ENCODE assay signal across 1 cellular context in the genomic region with DNA sequence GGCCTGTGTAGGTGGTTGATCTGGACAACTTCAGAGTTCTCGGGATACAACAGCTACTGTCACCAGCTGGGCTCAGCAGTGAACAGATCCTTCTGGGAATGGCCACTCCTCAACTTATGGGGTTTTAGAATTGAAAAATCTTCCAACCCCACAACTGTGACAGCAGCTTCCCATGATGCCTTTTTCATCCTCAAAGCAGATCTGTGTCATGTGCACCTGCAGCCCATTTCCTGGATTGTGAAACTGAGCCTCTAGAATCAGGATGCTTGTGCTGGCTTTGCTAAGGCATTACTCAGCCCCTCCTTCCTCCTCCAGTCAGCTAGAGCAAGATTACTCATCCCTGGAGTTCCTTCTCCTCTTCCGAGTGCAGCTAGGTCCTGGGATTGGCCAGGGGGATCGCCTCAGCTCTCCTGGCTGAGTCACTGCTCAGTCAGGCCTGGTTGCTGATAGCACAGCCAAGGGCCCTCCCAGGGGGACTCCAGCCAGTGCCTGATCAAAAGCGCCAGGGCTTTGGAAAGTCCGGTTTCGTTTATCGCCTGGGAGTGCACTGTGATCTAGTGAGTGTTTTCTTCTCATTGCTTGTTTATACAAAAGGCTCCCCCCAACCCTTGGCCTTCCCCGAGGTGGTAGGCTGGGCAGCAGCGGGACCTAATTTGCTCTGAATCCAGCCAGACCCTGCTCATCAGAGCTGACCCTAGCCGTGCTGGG.
TF ChIP-seq lines count a peak whose summit lies in the region.

No MANE protein-coding gene starts in this region.

TF ChIP-seq in HepG2, 621 proteins besides CTCF, POLR2A, EP300 and RAD21 (continued from another document and continues in another):
- TF ChIP-seq TGIF2 (CRISPR knock-in tag; IDR thresholded peaks at IDR 0.05) (peak; percentile 89; the same call in 1 of the 2 replicates), ZNF430 (CRISPR knock-in tag; IDR thresholded peaks at IDR 0.05) (no peak), MAFG (CRISPR knock-in tag; IDR thresholded peaks at IDR 0.05) (peak; percentile 35; the same call in 1 of the 2 replicates), ZNF724P (CRISPR knock-in tag; IDR thresholded peaks at IDR 0.05; ENCODE audit: borderline replicate concordance) (no peak), ZBTB7A (CRISPR knock-in tag; IDR thresholded peaks at IDR 0.05) (0 out of 2 replicates have a peak, but pooled peaks have one; percentile 24), HES4 (CRISPR knock-in tag; IDR thresholded peaks at IDR 0.05; ENCODE audit: borderline replicate concordance) (no peak), ZNF382 (CRISPR knock-in tag; IDR thresholded peaks at IDR 0.05; ENCODE audit: borderline replicate concordance) (no peak), MTF2 (CRISPR knock-in tag; IDR thresholded peaks at IDR 0.05; ENCODE audit: borderline replicate concordance) (0 out of 2 replicates have a peak, but pooled peaks have one; percentile 18), HDAC6 (IDR thresholded peaks at IDR 0.05; ENCODE audit: low read depth, low read length) (no peak; the same call in 1 of the 2 replicates), TBX2 (CRISPR knock-in tag; IDR thresholded peaks at IDR 0.05; ENCODE audit: borderline replicate concordance) (peak; percentile 55), ZNF619 (CRISPR knock-in tag; IDR thresholded peaks at IDR 0.05) (0 out of 2 replicates have a peak, but pooled peaks have one; percentile 26), TCF7L2 (IDR thresholded peaks at IDR 0.05; ENCODE audit: low read depth, low read length) (no peak), MED1 (CRISPR knock-in tag; IDR thresholded peaks at IDR 0.05) (peak; percentile 74), CHCHD3 (CRISPR knock-in tag; IDR thresholded peaks at IDR 0.05) (no peak; the same call in 1 of the 2 replicates), KDM1A (CRISPR knock-in tag; IDR thresholded peaks at IDR 0.05) (peak; percentile 100), NFE2L1 (CRISPR knock-in tag; IDR thresholded peaks at IDR 0.05; ENCODE audit: borderline replicate concordance) (peak; percentile 45; the same call in 1 of the 2 replicates), REPIN1 (CRISPR knock-in tag; IDR thresholded peaks at IDR 0.05; ENCODE audit: borderline replicate concordance, low read depth) (peak; percentile 63; the same call in 1 of the 2 replicates), ZNF891 (CRISPR knock-in tag; IDR thresholded peaks at IDR 0.05) (no peak), RELA (CRISPR knock-in tag; IDR thresholded peaks at IDR 0.05) (no peak; the same call in 1 of the 2 replicates), CENPX (CRISPR knock-in tag; IDR thresholded peaks at IDR 0.05) (no peak), ZNF737 (CRISPR knock-in tag; IDR thresholded peaks at IDR 0.05; ENCODE audit: borderline replicate concordance) (no peak), SAP130 (CRISPR knock-in tag; IDR thresholded peaks at IDR 0.05; ENCODE audit: low read depth) (peak; percentile 99), EHMT2 (IDR thresholded peaks at IDR 0.05; ENCODE audit: borderline replicate concordance, low read depth, low read length) (no peak), SETDB1 (CRISPR knock-in tag; IDR thresholded peaks at IDR 0.05; ENCODE audit: borderline replicate concordance) (no peak), MIER3 (CRISPR knock-in tag; IDR thresholded peaks at IDR 0.05; ENCODE audit: borderline replicate concordance) (peak; percentile 89; the same call in 1 of the 2 replicates), ZNF510 (CRISPR knock-in tag; IDR thresholded peaks at IDR 0.05; ENCODE audit: low read depth) (no peak), ATF7-NPFF (CRISPR knock-in tag; IDR thresholded peaks at IDR 0.05; ENCODE audit: low read depth) (peak; percentile 24), FOSL2 (CRISPR knock-in tag; IDR thresholded peaks at IDR 0.05) (peak; percentile 98), ARNTL (CRISPR knock-in tag; IDR thresholded peaks at IDR 0.05) (no peak; the same call in 1 of the 2 replicates)
- TF ChIP-seq, protein P1, sequence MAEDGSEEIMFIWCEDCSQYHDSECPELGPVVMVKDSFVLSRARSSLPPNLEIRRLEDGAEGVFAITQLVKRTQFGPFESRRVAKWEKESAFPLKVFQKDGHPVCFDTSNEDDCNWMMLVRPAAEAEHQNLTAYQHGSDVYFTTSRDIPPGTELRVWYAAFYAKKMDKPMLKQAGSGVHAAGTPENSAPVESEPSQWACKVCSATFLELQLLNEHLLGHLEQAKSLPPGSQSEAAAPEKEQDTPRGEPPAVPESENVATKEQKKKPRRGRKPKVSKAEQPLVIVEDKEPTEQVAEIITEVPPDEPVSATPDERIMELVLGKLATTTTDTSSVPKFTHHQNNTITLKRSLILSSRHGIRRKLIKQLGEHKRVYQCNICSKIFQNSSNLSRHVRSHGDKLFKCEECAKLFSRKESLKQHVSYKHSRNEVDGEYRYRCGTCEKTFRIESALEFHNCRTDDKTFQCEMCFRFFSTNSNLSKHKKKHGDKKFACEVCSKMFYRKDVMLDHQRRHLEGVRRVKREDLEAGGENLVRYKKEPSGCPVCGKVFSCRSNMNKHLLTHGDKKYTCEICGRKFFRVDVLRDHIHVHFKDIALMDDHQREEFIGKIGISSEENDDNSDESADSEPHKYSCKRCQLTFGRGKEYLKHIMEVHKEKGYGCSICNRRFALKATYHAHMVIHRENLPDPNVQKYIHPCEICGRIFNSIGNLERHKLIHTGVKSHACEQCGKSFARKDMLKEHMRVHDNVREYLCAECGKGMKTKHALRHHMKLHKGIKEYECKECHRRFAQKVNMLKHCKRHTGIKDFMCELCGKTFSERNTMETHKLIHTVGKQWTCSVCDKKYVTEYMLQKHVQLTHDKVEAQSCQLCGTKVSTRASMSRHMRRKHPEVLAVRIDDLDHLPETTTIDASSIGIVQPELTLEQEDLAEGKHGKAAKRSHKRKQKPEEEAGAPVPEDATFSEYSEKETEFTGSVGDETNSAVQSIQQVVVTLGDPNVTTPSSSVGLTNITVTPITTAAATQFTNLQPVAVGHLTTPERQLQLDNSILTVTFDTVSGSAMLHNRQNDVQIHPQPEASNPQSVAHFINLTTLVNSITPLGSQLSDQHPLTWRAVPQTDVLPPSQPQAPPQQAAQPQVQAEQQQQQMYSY (CRISPR knock-in tag; IDR thresholded peaks at IDR 0.05): peak; percentile 55; the same call in 1 of the 2 replicates
- TF ChIP-seq, protein P2, sequence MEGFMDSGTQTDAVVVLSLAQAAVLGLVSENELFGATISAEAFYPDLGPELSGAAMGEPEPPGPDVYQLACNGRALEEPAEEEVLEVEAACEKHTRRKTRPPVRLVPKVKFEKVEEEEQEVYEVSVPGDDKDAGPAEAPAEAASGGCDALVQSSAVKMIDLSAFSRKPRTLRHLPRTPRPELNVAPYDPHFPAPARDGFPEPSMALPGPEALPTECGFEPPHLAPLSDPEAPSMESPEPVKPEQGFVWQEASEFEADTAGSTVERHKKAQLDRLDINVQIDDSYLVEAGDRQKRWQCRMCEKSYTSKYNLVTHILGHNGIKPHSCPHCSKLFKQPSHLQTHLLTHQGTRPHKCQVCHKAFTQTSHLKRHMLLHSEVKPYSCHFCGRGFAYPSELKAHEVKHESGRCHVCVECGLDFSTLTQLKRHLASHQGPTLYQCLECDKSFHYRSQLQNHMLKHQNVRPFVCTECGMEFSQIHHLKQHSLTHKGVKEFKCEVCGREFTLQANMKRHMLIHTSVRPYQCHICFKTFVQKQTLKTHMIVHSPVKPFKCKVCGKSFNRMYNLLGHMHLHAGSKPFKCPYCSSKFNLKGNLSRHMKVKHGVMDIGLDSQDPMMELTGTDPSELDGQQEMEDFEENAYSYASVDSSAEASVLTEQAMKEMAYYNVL (CRISPR knock-in tag; IDR thresholded peaks at IDR 0.05; ENCODE audit: borderline replicate concordance): 0 out of 2 replicates have a peak, but pooled peaks have one; percentile 28
- TF ChIP-seq, protein P3, sequence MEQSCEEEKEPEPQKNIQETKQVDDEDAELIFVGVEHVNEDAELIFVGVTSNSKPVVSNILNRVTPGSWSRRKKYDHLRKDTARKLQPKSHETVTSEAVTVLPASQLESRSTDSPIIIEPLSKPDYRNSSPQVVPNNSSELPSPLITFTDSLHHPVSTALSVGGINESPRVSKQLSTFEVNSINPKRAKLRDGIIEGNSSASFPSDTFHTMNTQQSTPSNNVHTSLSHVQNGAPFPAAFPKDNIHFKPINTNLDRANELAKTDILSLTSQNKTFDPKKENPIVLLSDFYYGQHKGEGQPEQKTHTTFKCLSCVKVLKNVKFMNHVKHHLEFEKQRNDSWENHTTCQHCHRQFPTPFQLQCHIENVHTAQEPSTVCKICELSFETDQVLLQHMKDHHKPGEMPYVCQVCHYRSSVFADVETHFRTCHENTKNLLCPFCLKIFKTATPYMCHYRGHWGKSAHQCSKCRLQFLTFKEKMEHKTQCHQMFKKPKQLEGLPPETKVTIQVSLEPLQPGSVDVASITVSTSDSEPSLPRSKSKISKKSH (CRISPR knock-in tag; IDR thresholded peaks at IDR 0.05; ENCODE audit: borderline replicate concordance): no peak; the same call in 1 of the 2 replicates
- TF ChIP-seq, protein P4, sequence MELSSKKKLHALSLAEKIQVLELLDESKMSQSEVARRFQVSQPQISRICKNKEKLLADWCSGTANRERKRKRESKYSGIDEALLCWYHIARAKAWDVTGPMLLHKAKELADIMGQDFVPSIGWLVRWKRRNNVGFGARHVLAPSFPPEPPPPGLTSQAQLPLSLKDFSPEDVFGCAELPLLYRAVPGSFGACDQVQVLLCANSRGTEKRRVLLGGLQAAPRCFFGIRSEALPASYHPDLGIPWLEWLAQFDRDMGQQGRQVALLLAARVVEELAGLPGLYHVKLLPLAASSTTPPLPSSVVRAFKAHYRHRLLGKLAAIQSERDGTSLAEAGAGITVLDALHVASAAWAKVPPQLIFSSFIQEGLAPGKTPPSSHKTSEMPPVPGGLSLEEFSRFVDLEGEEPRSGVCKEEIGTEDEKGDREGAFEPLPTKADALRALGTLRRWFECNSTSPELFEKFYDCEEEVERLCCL (CRISPR knock-in tag; IDR thresholded peaks at IDR 0.05; ENCODE audit: borderline replicate concordance): no peak
- TF ChIP-seq, protein P5, sequence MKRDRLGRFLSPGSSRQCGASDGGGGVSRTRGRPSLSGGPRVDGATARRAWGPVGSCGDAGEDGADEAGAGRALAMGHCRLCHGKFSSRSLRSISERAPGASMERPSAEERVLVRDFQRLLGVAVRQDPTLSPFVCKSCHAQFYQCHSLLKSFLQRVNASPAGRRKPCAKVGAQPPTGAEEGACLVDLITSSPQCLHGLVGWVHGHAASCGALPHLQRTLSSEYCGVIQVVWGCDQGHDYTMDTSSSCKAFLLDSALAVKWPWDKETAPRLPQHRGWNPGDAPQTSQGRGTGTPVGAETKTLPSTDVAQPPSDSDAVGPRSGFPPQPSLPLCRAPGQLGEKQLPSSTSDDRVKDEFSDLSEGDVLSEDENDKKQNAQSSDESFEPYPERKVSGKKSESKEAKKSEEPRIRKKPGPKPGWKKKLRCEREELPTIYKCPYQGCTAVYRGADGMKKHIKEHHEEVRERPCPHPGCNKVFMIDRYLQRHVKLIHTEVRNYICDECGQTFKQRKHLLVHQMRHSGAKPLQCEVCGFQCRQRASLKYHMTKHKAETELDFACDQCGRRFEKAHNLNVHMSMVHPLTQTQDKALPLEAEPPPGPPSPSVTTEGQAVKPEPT (CRISPR knock-in tag; IDR thresholded peaks at IDR 0.05; ENCODE audit: low read depth): no peak
- TF ChIP-seq, protein P6, sequence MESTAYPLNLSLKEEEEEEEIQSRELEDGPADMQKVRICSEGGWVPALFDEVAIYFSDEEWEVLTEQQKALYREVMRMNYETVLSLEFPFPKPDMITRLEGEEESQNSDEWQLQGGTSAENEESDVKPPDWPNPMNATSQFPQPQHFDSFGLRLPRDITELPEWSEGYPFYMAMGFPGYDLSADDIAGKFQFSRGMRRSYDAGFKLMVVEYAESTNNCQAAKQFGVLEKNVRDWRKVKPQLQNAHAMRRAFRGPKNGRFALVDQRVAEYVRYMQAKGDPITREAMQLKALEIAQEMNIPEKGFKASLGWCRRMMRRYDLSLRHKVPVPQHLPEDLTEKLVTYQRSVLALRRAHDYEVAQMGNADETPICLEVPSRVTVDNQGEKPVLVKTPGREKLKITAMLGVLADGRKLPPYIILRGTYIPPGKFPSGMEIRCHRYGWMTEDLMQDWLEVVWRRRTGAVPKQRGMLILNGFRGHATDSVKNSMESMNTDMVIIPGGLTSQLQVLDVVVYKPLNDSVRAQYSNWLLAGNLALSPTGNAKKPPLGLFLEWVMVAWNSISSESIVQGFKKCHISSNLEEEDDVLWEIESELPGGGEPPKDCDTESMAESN (CRISPR knock-in tag; conservative IDR thresholded peaks at IDR 0.05): no peak
- TF ChIP-seq, protein P7, sequence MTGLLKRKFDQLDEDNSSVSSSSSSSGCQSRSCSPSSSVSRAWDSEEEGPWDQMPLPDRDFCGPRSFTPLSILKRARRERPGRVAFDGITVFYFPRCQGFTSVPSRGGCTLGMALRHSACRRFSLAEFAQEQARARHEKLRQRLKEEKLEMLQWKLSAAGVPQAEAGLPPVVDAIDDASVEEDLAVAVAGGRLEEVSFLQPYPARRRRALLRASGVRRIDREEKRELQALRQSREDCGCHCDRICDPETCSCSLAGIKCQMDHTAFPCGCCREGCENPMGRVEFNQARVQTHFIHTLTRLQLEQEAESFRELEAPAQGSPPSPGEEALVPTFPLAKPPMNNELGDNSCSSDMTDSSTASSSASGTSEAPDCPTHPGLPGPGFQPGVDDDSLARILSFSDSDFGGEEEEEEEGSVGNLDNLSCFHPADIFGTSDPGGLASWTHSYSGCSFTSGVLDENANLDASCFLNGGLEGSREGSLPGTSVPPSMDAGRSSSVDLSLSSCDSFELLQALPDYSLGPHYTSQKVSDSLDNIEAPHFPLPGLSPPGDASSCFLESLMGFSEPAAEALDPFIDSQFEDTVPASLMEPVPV (CRISPR knock-in tag; IDR thresholded peaks at IDR 0.05): no peak
- TF ChIP-seq, protein P8, sequence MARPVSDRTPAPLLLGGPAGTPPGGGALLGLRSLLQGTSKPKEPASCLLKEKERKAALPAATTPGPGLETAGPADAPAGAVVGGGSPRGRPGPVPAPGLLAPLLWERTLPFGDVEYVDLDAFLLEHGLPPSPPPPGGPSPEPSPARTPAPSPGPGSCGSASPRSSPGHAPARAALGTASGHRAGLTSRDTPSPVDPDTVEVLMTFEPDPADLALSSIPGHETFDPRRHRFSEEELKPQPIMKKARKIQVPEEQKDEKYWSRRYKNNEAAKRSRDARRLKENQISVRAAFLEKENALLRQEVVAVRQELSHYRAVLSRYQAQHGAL (CRISPR knock-in tag; IDR thresholded peaks at IDR 0.05; ENCODE audit: not compliant biosample characterization): no peak
- TF ChIP-seq, protein P9, sequence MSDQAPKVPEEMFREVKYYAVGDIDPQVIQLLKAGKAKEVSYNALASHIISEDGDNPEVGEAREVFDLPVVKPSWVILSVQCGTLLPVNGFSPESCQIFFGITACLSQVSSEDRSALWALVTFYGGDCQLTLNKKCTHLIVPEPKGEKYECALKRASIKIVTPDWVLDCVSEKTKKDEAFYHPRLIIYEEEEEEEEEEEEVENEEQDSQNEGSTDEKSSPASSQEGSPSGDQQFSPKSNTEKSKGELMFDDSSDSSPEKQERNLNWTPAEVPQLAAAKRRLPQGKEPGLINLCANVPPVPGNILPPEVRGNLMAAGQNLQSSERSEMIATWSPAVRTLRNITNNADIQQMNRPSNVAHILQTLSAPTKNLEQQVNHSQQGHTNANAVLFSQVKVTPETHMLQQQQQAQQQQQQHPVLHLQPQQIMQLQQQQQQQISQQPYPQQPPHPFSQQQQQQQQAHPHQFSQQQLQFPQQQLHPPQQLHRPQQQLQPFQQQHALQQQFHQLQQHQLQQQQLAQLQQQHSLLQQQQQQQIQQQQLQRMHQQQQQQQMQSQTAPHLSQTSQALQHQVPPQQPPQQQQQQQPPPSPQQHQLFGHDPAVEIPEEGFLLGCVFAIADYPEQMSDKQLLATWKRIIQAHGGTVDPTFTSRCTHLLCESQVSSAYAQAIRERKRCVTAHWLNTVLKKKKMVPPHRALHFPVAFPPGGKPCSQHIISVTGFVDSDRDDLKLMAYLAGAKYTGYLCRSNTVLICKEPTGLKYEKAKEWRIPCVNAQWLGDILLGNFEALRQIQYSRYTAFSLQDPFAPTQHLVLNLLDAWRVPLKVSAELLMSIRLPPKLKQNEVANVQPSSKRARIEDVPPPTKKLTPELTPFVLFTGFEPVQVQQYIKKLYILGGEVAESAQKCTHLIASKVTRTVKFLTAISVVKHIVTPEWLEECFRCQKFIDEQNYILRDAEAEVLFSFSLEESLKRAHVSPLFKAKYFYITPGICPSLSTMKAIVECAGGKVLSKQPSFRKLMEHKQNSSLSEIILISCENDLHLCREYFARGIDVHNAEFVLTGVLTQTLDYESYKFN (CRISPR knock-in tag; conservative IDR thresholded peaks at IDR 0.05): peak; percentile 45
